ENCODE assay signal across 9 cellular contexts in genomic region chr6:125986295-125986955, GRCh38. TPM values are rescaled to one million over a fixed set of nuclear protein-coding genes. Genes with fewer than 3 reads are reported as not detected.
DNase-seq lines count a peak whose midpoint lies in the region; ATAC-seq and TF ChIP-seq lines count a peak whose summit lies in the region.
"Had no signal": no experiment of that assay in that cellular context is flagged by ENCODE, and none has a peak within 500 bp of the region (broad histone marks: within the 10 kb centered on the region; RNA-seq: fewer than 3 reads in every experiment).

TRMT11 (plus strand) TSS chr6:125986540; CDS start chr6:125986551, 11 bp downstream.

- H3K27ac Mint-ChIP-seq in chondrocyte (ENCODE audit: unreplicated experiment), result no peak within 1 kb of the TSS
- H3K27ac Mint-ChIP-seq: activated naive CD8-positive, alpha-beta T cell had no signal

- H3K36me3 Mint-ChIP-seq in chondrocyte (ENCODE audit: low read depth), result no peaks in the 10 kb centered on the region
- H3K36me3 Mint-ChIP-seq: activated naive CD8-positive, alpha-beta T cell had no signal

- ATAC-seq in GM19023 (IDR thresholded peaks at IDR 0.05; ENCODE audit: unreplicated experiment) (peak; percentile 97), HG03196 (IDR thresholded peaks at IDR 0.05; ENCODE audit: unreplicated experiment) (peak; percentile 96)

- peak within 1 kb of the TSS; percentile 97 for H3K4me3 ChIP-seq in AG10803 (ENCODE audit: low read length)

- TF ChIP-seq CTCF in AG10803 (conservative IDR thresholded peaks at IDR 0.05; ENCODE audit: low read length) (no peak), chondrocyte (IDR thresholded peaks at IDR 0.05) (peak; percentile 40)

- H3K27me3 Mint-ChIP-seq in chondrocyte (ENCODE audit: low read depth), result no peaks in the 10 kb centered on the region
- H3K27me3 Mint-ChIP-seq: activated naive CD8-positive, alpha-beta T cell had no signal

- DNase-seq in AG10803 (ENCODE audit: low read depth) (peak; percentile 81), NCI-H226 (peak; percentile 92), chondrocyte (ENCODE audit: low spot score) (peak; percentile 95), kidney tubule cell (ENCODE audit: low spot score) (peak; percentile 95)
- peak; percentile 78 for DNase-seq in activated CD4-positive, CD25-positive, alpha-beta regulatory T cell treated with anti-CD3 and anti-CD28 coated beads, Interleukin-2, amount 50 U/mL, for 72 hours
- peak; percentile 51 to 57 for DNase-seq in stimulated activated CD4-positive, alpha-beta T cell treated with anti-CD3 and anti-CD28 coated beads, Interleukin-1b, Interleukin-23, amount 100 ng/mL, for 1 hour (ENCODE audit: low read depth in 2 of 2)

- H3K4me3 Mint-ChIP-seq in chondrocyte (ENCODE audit: unreplicated experiment), result peak within 1 kb of the TSS; percentile 8
- H3K4me3 Mint-ChIP-seq: activated naive CD8-positive, alpha-beta T cell had no signal

- peaks cover 12% of the 10 kb centered on the region for H3K4me1 Mint-ChIP-seq in chondrocyte (ENCODE audit: low read depth)

- H3K9me3 Mint-ChIP-seq in chondrocyte (ENCODE audit: low read depth), result no peaks in the 10 kb centered on the region

RNA-seq across cellular contexts. Expression of gene TRMT11, which starts in this region (rescaled TPM):
- total RNA-seq in chondrocyte, result 12.0 to 21.0 TPM (median 15.4 TPM) in 3 replicates

Comparison
In these comparisons a context has a peak if more than half of its experiments do, and no peak if none do; other contexts are left out.
1. Peak in every context shown above with its lines: DNase-seq, ATAC-seq and H3K4me3 ChIP-seq.